ENCODE assay signal across 8 cellular contexts in the genomic region with DNA sequence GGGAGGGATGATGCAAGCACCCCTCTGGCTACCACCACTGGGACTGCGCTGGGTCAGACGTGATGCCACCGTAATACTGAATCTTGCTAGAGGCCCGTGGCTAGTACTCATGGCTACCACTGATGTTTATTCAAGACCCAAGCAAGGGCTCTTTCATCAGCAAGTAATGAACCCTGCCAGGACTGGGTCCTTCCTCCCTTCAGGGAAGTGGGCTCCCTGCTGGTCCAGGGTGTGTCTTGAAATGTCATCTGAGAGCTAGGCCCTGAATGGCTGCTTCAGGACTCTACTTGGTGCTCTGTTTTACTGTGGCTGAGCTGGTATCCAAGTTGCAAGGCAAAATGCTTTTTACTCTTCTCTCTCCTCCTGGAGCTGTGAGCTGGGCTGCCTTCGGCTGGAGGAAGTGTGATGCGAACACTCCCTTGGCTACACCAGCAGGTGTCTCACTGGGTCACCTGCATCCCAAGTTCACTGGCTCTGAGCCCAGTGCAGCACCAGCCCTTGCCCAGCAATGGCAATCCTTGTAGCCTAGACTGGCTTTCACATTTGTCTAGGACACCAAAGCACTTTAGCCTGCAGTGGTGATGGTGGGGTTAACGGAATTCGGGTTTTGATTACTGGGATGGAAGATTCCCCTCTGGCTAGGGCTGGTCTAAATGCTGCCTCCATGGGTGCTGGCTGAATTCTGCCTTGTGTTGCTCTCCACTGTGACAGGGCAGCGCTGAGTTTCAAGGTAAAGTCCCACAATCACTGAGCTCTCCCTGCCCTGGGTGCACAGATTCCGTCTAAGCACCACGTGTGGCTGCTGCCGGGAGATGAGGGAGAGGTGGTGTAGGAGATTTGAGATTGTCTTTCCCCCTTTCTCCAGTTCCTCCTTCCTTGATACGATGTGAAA.
DNase-seq lines count a peak whose midpoint lies in the region; ATAC-seq lines count a peak whose summit lies in the region.

No MANE protein-coding gene starts in this region.

- ATAC-seq in left ventricle myocardium superior (peak; percentile 52), Right ventricle myocardium inferior (no peak), GM21619 (IDR thresholded peaks at IDR 0.05; ENCODE audit: unreplicated experiment) (no peak)

- DNase-seq in left ventricle myocardium superior = peak; percentile 39
- DNase-seq in Right ventricle myocardium inferior (ENCODE audit: missing footprints) = no peak
- peak; percentile 32 for DNase-seq in OCI-M1 (lab: John Stamatoyannopoulos, UW)
- peak; percentile 27 for DNase-seq in epithelial cell of prostate (ENCODE audit: low read depth, low spot score)
- DNase-seq in stimulated activated CD4-positive, alpha-beta T cell treated with anti-CD3 and anti-CD28 coated beads, Interleukin-1b, Interleukin-23, amount 100 ng/mL, for 48 hours = peak; percentile 35
- DNase-seq in 8988T = no peak
- no peak for DNase-seq in midbrain (lab: John Stamatoyannopoulos, UW)

- H3K27ac ChIP-seq in epithelial cell of prostate = no peak overlapping the region

- intact Hi-C loops in left ventricle myocardium superior (cut with micrococcal nuclease) (no loop called here), Right ventricle myocardium inferior (cut with DNase I) (no loop called here)

Comparison
In these comparisons a context has a peak if more than half of its experiments do, and no peak if none do; other contexts are left out.
1. DNase-seq: peak in left ventricle myocardium superior (single experiment), OCI-M1 (single experiment), epithelial cell of prostate (single experiment) and stimulated activated CD4-positive, alpha-beta T cell treated with anti-CD3 and anti-CD28 coated beads, Interleukin-1b, Interleukin-23, amount 100 ng/mL, for 48 hours (single experiment); none in Right ventricle myocardium inferior (single experiment), 8988T (single experiment) and midbrain (single experiment).